Comparison of ENCODE assay signal across 24 cellular contexts in the genomic region with DNA sequence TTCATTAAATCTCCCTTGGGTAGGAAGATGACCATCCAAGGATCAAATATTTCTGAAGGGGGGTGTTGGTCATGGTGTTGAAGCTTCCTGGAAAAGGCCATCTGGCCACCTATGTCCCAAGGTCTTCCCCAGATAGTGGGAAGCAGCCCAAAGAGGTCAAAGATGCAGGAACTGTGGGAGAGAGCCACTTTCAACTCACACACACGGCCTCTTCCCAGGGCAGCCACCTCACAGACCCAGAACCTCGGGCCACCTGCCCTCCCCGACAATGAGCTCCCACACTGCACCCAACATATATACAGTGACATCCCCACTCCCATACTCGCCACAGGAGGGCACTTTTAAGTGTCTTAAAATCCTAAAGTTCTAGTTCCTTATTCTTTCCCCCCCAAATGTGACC.
"Had no signal": no experiment of that assay in that cellular context is flagged by ENCODE, and none has a peak within 500 bp of the region (broad histone marks: within the 10 kb centered on the region; RNA-seq: fewer than 3 reads in every experiment).

No MANE protein-coding gene starts in this region.

- FAIRE-seq: HepG2 had no signal

- H3K4me2 ChIP-seq: KMS-11 had no signal

- H3K4me3 ChIP-seq: SJSA1, SK-N-MC had no signal

- H3K36me3 ChIP-seq: SJSA1 had no signal

- DNase-seq: IMR-90, Kasumi-1, MV-4-11, NCI-H1048, NCI-H1105, NCI-H1417, NCI-H1436 treated with DMSO at 0.1 percent for 48 hours, NCI-H1694, NCI-H187 treated with DMSO at 0.1 percent for 48 hours, NCI-H2029 treated with DMSO at 0.1 percent for 48 hours, NCI-H226, NCI-H446, NCI-H510A, NCI-H524 treated with DMSO at 0.1 percent for 48 hours, NCI-H69, NCI-H774, PC-3, SHP77 had no signal

- ATAC-seq: HepG2, Panc1, PC-3 had no signal

- H3K27me3 ChIP-seq: SJSA1 had no signal

- H3K9me3 ChIP-seq: SJSA1 had no signal

- H3K9ac ChIP-seq: KMS-11 had no signal

- H3K27ac ChIP-seq: KMS-11, RWPE1, SJSA1, SK-N-MC had no signal
